In the genomic region with DNA sequence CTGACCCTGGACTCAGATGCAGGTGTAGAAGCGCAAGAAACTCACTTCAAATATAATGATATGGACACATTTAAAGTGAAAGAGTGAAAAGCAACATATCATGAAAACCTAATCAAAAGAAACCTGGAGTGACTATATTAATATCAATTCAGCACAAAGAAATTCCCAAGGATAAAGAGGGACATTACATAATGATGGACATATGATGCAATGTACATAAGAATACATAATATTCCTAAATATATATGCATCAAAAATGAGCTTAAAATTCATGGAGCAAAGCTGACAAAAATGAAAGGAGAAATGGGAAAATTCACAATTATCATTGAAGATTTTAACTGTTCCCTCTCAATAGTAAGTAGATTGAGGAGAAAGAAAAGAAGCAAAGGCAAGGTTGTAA, we compare ENCODE assay signal across 2 cellular contexts.
TF ChIP-seq lines count a peak whose summit lies in the region.

No MANE protein-coding gene starts in this region.

TF ChIP-seq in HepG2, 621 proteins besides CTCF, POLR2A, EP300 and RAD21:
- peak; percentile 25; the same call in 1 of the 2 replicates for TF ChIP-seq ATF7 (IDR thresholded peaks at IDR 0.05)
- TF ChIP-seq ATF7 (CRISPR knock-in tag; IDR thresholded peaks at IDR 0.05): no peak
- TF ChIP-seq CEBPZ (IDR thresholded peaks at IDR 0.05; ENCODE audit: low read length): no peak

TF ChIP-seq in K562, 482 proteins besides CTCF, POLR2A, EP300 and RAD21:
- TF ChIP-seq ZBTB33 (CRISPR knock-in tag; IDR thresholded peaks at IDR 0.05): no peak
- TF ChIP-seq MCM7 (IDR thresholded peaks at IDR 0.05): no peak
- TF ChIP-seq NR2C1 (IDR thresholded peaks at IDR 0.05): no peak
- no peak for TF ChIP-seq NR2C1 (tag; IDR thresholded peaks at IDR 0.05)
- TF ChIP-seq ESRRA (IDR thresholded peaks at IDR 0.05; ENCODE audit: borderline replicate concordance, low read depth): no peak
- TF ChIP-seq PCBP2 (IDR thresholded peaks at IDR 0.05; ENCODE audit: low read depth, low read length, poor library complexity, severe bottlenecking): no peak
- TF ChIP-seq CEBPG (CRISPR knock-in tag; IDR thresholded peaks at IDR 0.05): no peak
- TF ChIP-seq CEBPG (tag; conservative IDR thresholded peaks at IDR 0.05 in 1 of 2, IDR thresholded peaks at IDR 0.05 in 1 of 2): peak in 1 of 2 experiments; percentile 83; a peak in 2 of 4 replicates
- TF ChIP-seq, protein P1, sequence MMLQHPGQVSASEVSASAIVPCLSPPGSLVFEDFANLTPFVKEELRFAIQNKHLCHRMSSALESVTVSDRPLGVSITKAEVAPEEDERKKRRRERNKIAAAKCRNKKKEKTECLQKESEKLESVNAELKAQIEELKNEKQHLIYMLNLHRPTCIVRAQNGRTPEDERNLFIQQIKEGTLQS (IDR thresholded peaks at IDR 0.05): peak; percentile 26; the same call in 1 of the 2 replicates
- TF ChIP-seq, protein P1 (CRISPR knock-in tag; conservative IDR thresholded peaks at IDR 0.05): no peak
- TF ChIP-seq SREBF1 (IDR thresholded peaks at IDR 0.05; ENCODE audit: borderline replicate concordance, low read depth, low read length): no peak
- TF ChIP-seq CEBPB (tag; IDR thresholded peaks at IDR 0.05): peak; percentile 52
- no peak for TF ChIP-seq TFAM (CRISPR knock-in tag; conservative IDR thresholded peaks at IDR 0.05)
- no peak for TF ChIP-seq MYBL2 (IDR thresholded peaks at IDR 0.05; ENCODE audit: low read depth)
- no peak for TF ChIP-seq MYBL2 (CRISPR knock-in tag; IDR thresholded peaks at IDR 0.05; ENCODE audit: borderline replicate concordance)
- TF ChIP-seq GABPB1 (CRISPR knock-in tag; IDR thresholded peaks at IDR 0.05): no peak
